Comparison of ENCODE assay signal across 21 cellular contexts in the genomic region with DNA sequence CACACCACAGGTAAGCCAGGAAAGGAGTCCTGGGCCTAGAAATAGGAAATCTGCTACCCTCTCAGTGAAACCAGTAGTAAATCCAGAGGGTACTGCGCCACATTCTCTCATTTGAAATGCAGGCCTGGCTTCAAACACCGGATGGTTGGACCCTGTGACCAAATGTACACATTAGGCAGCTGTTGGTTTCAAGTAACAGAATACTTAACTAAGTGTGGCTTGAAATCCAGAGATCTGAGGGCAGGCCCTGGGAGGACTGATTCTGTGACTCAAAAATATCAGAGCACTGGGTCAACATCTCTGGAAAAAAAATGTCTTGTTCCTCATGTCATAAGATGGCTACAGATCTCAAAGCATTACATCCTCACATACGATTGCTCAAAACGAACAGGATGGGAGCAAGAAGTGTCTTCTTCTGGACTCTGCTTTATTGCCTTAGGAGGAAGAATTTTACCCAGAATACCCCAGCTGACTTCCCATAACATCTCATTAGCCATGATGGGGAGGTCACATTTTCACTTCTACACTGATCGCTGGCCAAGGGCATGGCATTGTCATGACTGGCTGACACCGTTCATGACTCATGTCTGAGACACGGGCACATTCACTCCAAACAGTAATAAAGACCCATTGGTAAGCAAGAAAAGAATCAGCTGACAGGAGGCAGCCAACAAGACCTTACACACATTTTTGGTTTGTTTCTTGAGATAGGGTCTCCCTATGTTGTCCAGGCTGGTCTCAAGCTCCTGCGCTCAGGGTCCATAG.
DNase-seq lines count a peak whose midpoint lies in the region; ATAC-seq and TF ChIP-seq lines count a peak whose summit lies in the region.
"Had no signal": no experiment of that assay in that cellular context is flagged by ENCODE, and none has a peak within 500 bp of the region (broad histone marks: within the 10 kb centered on the region; RNA-seq: fewer than 3 reads in every experiment).

No MANE protein-coding gene starts in this region.

- no peaks in the 10 kb centered on the region for H3K9me3 Mint-ChIP-seq in activated naive CD8-positive, alpha-beta T cell treated with anti-CD3 and anti-CD28 coated beads for 36 hours
- H3K9me3 Mint-ChIP-seq: activated naive CD4-positive, alpha-beta T cell treated with anti-CD3 and anti-CD28 coated beads for 36 hours had no signal

- no peaks in the 10 kb centered on the region for H3K4me1 Mint-ChIP-seq in activated naive CD8-positive, alpha-beta T cell treated with anti-CD3 and anti-CD28 coated beads for 36 hours
- H3K4me1 Mint-ChIP-seq: central memory CD8-positive, alpha-beta T cell had no signal

- peak; percentile 83 for DNase-seq in EH (ENCODE audit: low read depth)
- DNase-seq in mammary epithelial cell: peak; percentile 28
- peak; percentile 35 for DNase-seq in myocyte (ENCODE audit: low read depth)
- DNase-seq in putamen (ENCODE audit: low spot score): no peak
- no peak for DNase-seq in activated naive CD8-positive, alpha-beta T cell treated with anti-CD3 and anti-CD28 coated beads for 36 hours
- DNase-seq: activated CD8-positive, alpha-beta T cell treated with anti-CD3 and anti-CD28 coated beads, Interleukin-2, amount 10 ng/mL, durations not matched to agents 7 days and 5 days; activated naive CD4-positive, alpha-beta T cell treated with anti-CD3 and anti-CD28 coated beads for 36 hours; activated T-cell treated with anti-CD3 and anti-CD28 coated beads, Interleukin-2, amount 50 U/mL, for 1 hour; AML-193; DMS79 treated with DMSO at 0.1 percent for 48 hours; left colon; NCI-H1436; NCI-H774; PC-3; posterior cingulate gyrus; stimulated activated naive CD4-positive, alpha-beta T cell; T-helper 9 cell had no signal

- CTCF ChIA-PET in mammary epithelial cell (lab: Charles Lee; ENCODE audit: low non-redundant PET): no interaction called here

- ATAC-seq in GM21825 (IDR thresholded peaks at IDR 0.05; ENCODE audit: unreplicated experiment): no peak
- ATAC-seq: activated CD8-positive, alpha-beta T cell treated with anti-CD3 and anti-CD28 coated beads, Interleukin-2, amount 10 ng/mL, durations not matched to agents 7 days and 5 days; HCT116; left colon; PC-3 had no signal

- H2AFZ ChIP-seq in Loucy (ENCODE audit: low read length): peak overlapping the region; percentile 14; the same call in 1 of the 2 replicates
- H2AFZ ChIP-seq in mammary epithelial cell (ENCODE audit: low read depth, low read length): peak overlapping the region; percentile 22

- peaks cover 4% of the 10 kb centered on the region for H3K27me3 Mint-ChIP-seq in activated naive CD8-positive, alpha-beta T cell treated with anti-CD3 and anti-CD28 coated beads for 36 hours
- H3K27me3 Mint-ChIP-seq: central memory CD8-positive, alpha-beta T cell had no signal

- H3K4me3 Mint-ChIP-seq in activated naive CD8-positive, alpha-beta T cell treated with anti-CD3 and anti-CD28 coated beads for 36 hours: no peak overlapping the region
- H3K4me3 Mint-ChIP-seq: activated CD8-positive, alpha-beta T cell treated with anti-CD3 and anti-CD28 coated beads, Interleukin-2, amount 10 ng/mL, durations not matched to agents 7 days and 5 days; activated naive CD4-positive, alpha-beta T cell treated with anti-CD3 and anti-CD28 coated beads for 36 hours; central memory CD8-positive, alpha-beta T cell had no signal

- TF ChIP-seq CTCF in Loucy (conservative IDR thresholded peaks at IDR 0.05; ENCODE audit: low read length) (no peak), mammary epithelial cell (conservative IDR thresholded peaks at IDR 0.05 in 1 of 2, IDR thresholded peaks at IDR 0.05 in 1 of 2; ENCODE audit: extremely low read depth in 1 of 2, insufficient read depth in 1 of 2, low read depth in 1 of 2, low read length in 2 of 2) (no peak)

- in situ Hi-C loops in mammary epithelial cell (cut with MboI; ENCODE audit: low sequenced_read_pairs in 2 of 2): no loop called here

- H3K4me2 ChIP-seq in Loucy (ENCODE audit: low read depth, low read length, poor library complexity, severe bottlenecking) (no peak overlapping the region), mammary epithelial cell (ENCODE audit: insufficient read depth, low read depth, low read length) (no peak overlapping the region)

- H3K27ac Mint-ChIP-seq in activated naive CD8-positive, alpha-beta T cell treated with anti-CD3 and anti-CD28 coated beads for 36 hours: no peak overlapping the region
- H3K27ac Mint-ChIP-seq: activated CD8-positive, alpha-beta T cell treated with anti-CD3 and anti-CD28 coated beads, Interleukin-2, amount 10 ng/mL, durations not matched to agents 7 days and 5 days; activated naive CD4-positive, alpha-beta T cell treated with anti-CD3 and anti-CD28 coated beads for 36 hours had no signal

- H3K36me3 ChIP-seq in Loucy (ENCODE audit: insufficient read depth, low read length): no peaks in the 10 kb centered on the region
- no peaks in the 10 kb centered on the region for H3K36me3 ChIP-seq in mammary epithelial cell (ENCODE audit: insufficient read depth, low read length)

- H3K9me2 ChIP-seq in Loucy (replicated peaks; ENCODE audit: low read depth, low read length): no peaks in the 10 kb centered on the region

- no peak overlapping the region for H3K27ac ChIP-seq in mammary epithelial cell (ENCODE audit: insufficient read depth, low read depth, low read length)

- H3K79me2 ChIP-seq in Loucy (ENCODE audit: insufficient read depth, low read length) (no peaks in the 10 kb centered on the region), mammary epithelial cell (ENCODE audit: insufficient read depth, low read length) (no peaks in the 10 kb centered on the region)

- no peaks in the 10 kb centered on the region for H4K20me1 ChIP-seq in Loucy (ENCODE audit: insufficient read depth, low read length, poor library complexity, severe bottlenecking)
- H4K20me1 ChIP-seq in mammary epithelial cell (ENCODE audit: insufficient read depth, low read length): no peaks in the 10 kb centered on the region

- no peak overlapping the region for H3K4me3 ChIP-seq in Loucy (ENCODE audit: low read length, poor library complexity, severe bottlenecking)
- H3K4me3 ChIP-seq in mammary epithelial cell (replicated peaks in 1 of 3; ENCODE audit: insufficient read depth in 1 of 3, low read depth in 2 of 3, low read length in 3 of 3): no peak overlapping the region

- no peaks in the 10 kb centered on the region for H3K27me3 ChIP-seq in Loucy (ENCODE audit: insufficient read depth, low read length, poor library complexity, severe bottlenecking)
- H3K27me3 ChIP-seq in mammary epithelial cell (ENCODE audit: insufficient read depth, low read length): no peaks in the 10 kb centered on the region

- intact Hi-C loops in mammary epithelial cell (cut with micrococcal nuclease): no loop called here

- dilution Hi-C loops in mammary epithelial cell (cut with HindIII; ENCODE audit: low sequenced_read_pairs): no loop called here

- no peaks in the 10 kb centered on the region for H3F3A ChIP-seq in Loucy (ENCODE audit: low read depth)

- no TSS peak for BruUV-seq in mammary epithelial cell (replicated peaks; lab: Mats Ljungman, UMichigan)

- WGBS in mammary epithelial cell (ENCODE audit: low coverage, missing lambda C conversion rate): 91% methylated on average over 8 of the region's 8 CpGs

- no peaks in the 10 kb centered on the region for H3K9me3 ChIP-seq in Loucy (ENCODE audit: insufficient read depth, low read depth, low read length)
- H3K9me3 ChIP-seq in mammary epithelial cell (replicated peaks; ENCODE audit: insufficient read depth, low read length): no peaks in the 10 kb centered on the region

- H3K36me3 Mint-ChIP-seq in activated naive CD8-positive, alpha-beta T cell treated with anti-CD3 and anti-CD28 coated beads for 36 hours: no peaks in the 10 kb centered on the region

- no peak overlapping the region for H3K9ac ChIP-seq in Loucy (ENCODE audit: low read depth, low read length, poor library complexity, severe bottlenecking)
- H3K9ac ChIP-seq in mammary epithelial cell (ENCODE audit: insufficient read depth, low read length): no peak overlapping the region

- H3K4me1 ChIP-seq in Loucy (ENCODE audit: insufficient read depth, low read length, poor library complexity, severe bottlenecking) (peaks cover 11% of the 10 kb centered on the region), mammary epithelial cell (ENCODE audit: insufficient read depth, low read length) (peaks cover 32% of the 10 kb centered on the region)

Comparison
In these comparisons a context has a peak if more than half of its experiments do, and no peak if none do; other contexts are left out.
1. DNase-seq: peak in EH (single experiment), mammary epithelial cell (single experiment) and myocyte (single experiment); none in putamen (single experiment) and activated naive CD8-positive, alpha-beta T cell treated with anti-CD3 and anti-CD28 coated beads for 36 hours (single experiment).